Comparison of ENCODE assay signal across 8 cellular contexts in the genomic region with DNA sequence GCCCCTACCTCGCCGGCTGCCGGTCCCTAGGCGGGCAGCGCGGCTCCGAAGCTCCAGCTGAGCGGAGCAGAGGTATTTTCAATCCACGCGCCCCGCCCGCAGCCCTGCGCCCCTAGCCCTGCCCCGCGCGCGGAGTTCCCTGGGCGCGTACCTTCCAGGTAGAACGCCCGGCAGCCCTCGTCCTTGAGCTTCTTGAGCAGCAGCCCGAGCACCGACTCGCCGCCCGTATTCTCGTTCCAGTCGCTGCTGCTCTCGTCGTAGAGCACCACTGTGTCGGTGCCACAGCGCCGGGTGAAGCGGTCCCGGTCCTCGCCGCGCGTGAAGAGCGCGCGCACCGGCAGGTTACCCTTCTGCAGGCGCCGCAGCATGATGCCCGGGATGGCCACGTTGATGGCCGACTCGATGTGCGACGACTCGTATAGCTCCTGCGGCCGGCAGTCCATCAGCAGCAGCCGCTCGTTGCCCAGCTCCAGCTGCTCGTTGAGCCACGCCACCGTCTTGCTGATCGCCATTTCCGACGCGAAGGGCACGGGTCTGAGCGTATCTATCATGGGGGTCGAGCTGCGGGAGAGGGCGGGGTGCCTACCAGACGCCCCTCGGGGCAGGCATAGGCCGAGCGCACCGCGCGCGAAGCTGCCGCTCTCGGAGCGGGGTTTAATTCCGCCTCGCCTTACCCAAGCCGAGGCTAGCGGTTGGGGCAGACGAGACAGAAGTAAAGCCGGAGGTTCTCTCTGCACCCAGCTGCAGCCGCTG. TPM values are rescaled to one million over a fixed set of nuclear protein-coding genes. Genes with fewer than 3 reads are reported as not detected.
DNase-seq lines count a peak whose midpoint lies in the region; ATAC-seq and TF ChIP-seq lines count a peak whose summit lies in the region.

No MANE protein-coding gene starts in this region.

- no peak overlapping the region for H3K27ac ChIP-seq in SU-DHL-6 (ENCODE audit: low read depth, low read length)

- DNase-seq in astrocyte of the spinal cord (ENCODE audit: low read depth, low spot score) = no peak
- peak; percentile 39 for DNase-seq in iPS-NIHi11 (ENCODE audit: low spot score)
- peak; percentile 28 to 29 for DNase-seq in stimulated activated CD4-positive, alpha-beta T cell treated with anti-CD3 and anti-CD28 coated beads, Interleukin-1b, Interleukin-23, amount 100 ng/mL, for 4 hours (ENCODE audit: low read depth in 2 of 2)
- DNase-seq in mucosa of gallbladder (ENCODE audit: low spot score) = no peak

- H3K4me2 ChIP-seq in SU-DHL-6 (ENCODE audit: low read depth, low read length, poor library complexity, severe bottlenecking) = peak overlapping the region; percentile 67

- H3F3A ChIP-seq in SU-DHL-6 (ENCODE audit: insufficient read depth) = no peaks in the 10 kb centered on the region

- H3K79me2 ChIP-seq in SU-DHL-6 (ENCODE audit: insufficient read depth, low read length) = no peaks in the 10 kb centered on the region

- no peaks in the 10 kb centered on the region for H3K9me2 ChIP-seq in SU-DHL-6 (replicated peaks; ENCODE audit: insufficient read depth, low read length)

- no peak for TF ChIP-seq CTCF in SU-DHL-6 (IDR thresholded peaks at IDR 0.05; ENCODE audit: insufficient read depth, low read length, poor library complexity, severe bottlenecking)
- TF ChIP-seq CTCF in astrocyte of the spinal cord (IDR thresholded peaks at IDR 0.05; ENCODE audit: low read depth, low read length) = no peak

- in situ Hi-C loops in astrocyte of the spinal cord (cut with HindIII; ENCODE audit: low sequenced_read_pairs) = no loop called here

- H2AFZ ChIP-seq in SU-DHL-6 (ENCODE audit: low read depth, low read length, severe bottlenecking) = no peak overlapping the region

- H3K4me3 ChIP-seq in SU-DHL-6 (ENCODE audit: insufficient read depth, low read length, poor library complexity, severe bottlenecking) (peak overlapping the region; percentile 36), astrocyte of the spinal cord (ENCODE audit: low read depth, low read length) (peak overlapping the region; percentile 88)

- H3K27me3 ChIP-seq in SU-DHL-6 (ENCODE audit: low read length) = no peaks in the 10 kb centered on the region

- H4K20me1 ChIP-seq in SU-DHL-6 (ENCODE audit: low read depth, low read length) = no peaks in the 10 kb centered on the region

- peak overlapping the region; percentile 9; the same call in 1 of the 2 replicates for H3K9ac ChIP-seq in SU-DHL-6 (ENCODE audit: low read length)

- H3K36me3 ChIP-seq in SU-DHL-6 (ENCODE audit: low read length) = no peaks in the 10 kb centered on the region

- no peaks in the 10 kb centered on the region for H3K9me3 ChIP-seq in SU-DHL-6 (ENCODE audit: insufficient read depth, low read length)

- ATAC-seq in GM18502 (IDR thresholded peaks at IDR 0.05; ENCODE audit: poor library complexity, unreplicated experiment) (peak; percentile 24), HG02938 (IDR thresholded peaks at IDR 0.05; ENCODE audit: unreplicated experiment) (peak; percentile 19), HG03439 (IDR thresholded peaks at IDR 0.05; ENCODE audit: unreplicated experiment) (no peak)

RNA-seq across cellular contexts. Expression of a gene that starts 0.6 kb away (rescaled TPM):
- 155 TPM for total RNA-seq in mucosa of gallbladder

Comparison
In these comparisons a context has a peak if more than half of its experiments do, and no peak if none do; other contexts are left out.
1. DNase-seq: peak in iPS-NIHi11 (single experiment) and stimulated activated CD4-positive, alpha-beta T cell treated with anti-CD3 and anti-CD28 coated beads, Interleukin-1b, Interleukin-23, amount 100 ng/mL, for 4 hours (2 of 2); none in astrocyte of the spinal cord (single experiment) and mucosa of gallbladder (single experiment).